ENCODE assay signal across 27 cellular contexts in the genomic region with DNA sequence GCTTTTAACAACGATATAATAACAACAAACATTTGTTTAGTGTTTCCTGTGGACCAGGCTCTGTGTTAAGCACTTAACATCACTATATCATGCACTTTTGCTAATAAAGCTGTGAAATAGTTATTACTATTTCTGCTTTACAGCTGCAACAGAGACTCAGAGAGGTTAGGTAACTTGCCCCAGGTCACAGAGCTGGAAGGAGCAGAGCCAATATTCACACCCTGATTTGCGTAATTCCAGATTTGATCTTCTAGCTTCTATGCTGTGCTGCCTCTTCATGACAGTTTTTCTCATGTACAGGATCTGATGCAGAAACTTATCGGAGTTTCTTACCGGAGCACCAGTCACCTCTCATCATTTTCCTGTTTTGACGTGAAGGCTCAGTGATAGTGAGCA. TPM values are rescaled to one million over a fixed set of nuclear protein-coding genes. Genes with fewer than 3 reads are reported as not detected.
"Had no signal": no experiment of that assay in that cellular context is flagged by ENCODE, and none has a peak within 500 bp of the region (broad histone marks: within the 10 kb centered on the region; RNA-seq: fewer than 3 reads in every experiment).

No MANE protein-coding gene starts in this region.

- H3K4me3 Mint-ChIP-seq: activated CD4-positive, alpha-beta memory T cell treated with anti-CD3 and anti-CD28 coated beads, Interleukin-2, amount 10 ng/mL, durations not matched to agents 7 days and 5 days; activated CD4-positive, alpha-beta T cell treated with anti-CD3 and anti-CD28 coated beads, Interleukin-2, amount 10 ng/mL, durations not matched to agents 24 days and 14 days; activated naive CD4-positive, alpha-beta T cell treated with anti-CD3 and anti-CD28 coated beads, Interleukin-2, amount 10 ng/mL, durations not matched to agents 7 days and 5 days; activated naive CD8-positive, alpha-beta T cell treated with anti-CD3 and anti-CD28 coated beads, Interleukin-2, amount 10 ng/mL, durations not matched to agents 7 days and 5 days; activated T-cell treated with anti-CD3 and anti-CD28 coated beads, Interleukin-2, amount 50 U/mL, for 24 hours; immature natural killer cell; memory B cell; naive thymus-derived CD4-positive, alpha-beta T cell; stimulated activated memory B cell treated with anti-CD40 and anti-IgM and Interleukin-4, amounts not matched to agents 10 μg/mL and 1 μg/mL and 100 μg/mL, for 72 hours; stimulated activated naive CD8-positive, alpha-beta T cell treated with anti-CD3 and anti-CD28 coated beads, Interleukin-15, amount 100 ng/mL, for 72 hours had no signal

- H3K4me1 Mint-ChIP-seq: activated CD4-positive, alpha-beta memory T cell treated with anti-CD3 and anti-CD28 coated beads, Interleukin-2, amount 10 ng/mL, durations not matched to agents 7 days and 5 days; activated CD4-positive, alpha-beta T cell treated with anti-CD3 and anti-CD28 coated beads, Interleukin-2, amount 10 ng/mL, durations not matched to agents 24 days and 14 days; activated naive CD4-positive, alpha-beta T cell treated with anti-CD3 and anti-CD28 coated beads, Interleukin-2, amount 10 ng/mL, durations not matched to agents 7 days and 5 days; immature natural killer cell had no signal

- ATAC-seq: activated CD4-positive, CD25-positive, alpha-beta regulatory T cell treated with anti-CD3 and anti-CD28 coated beads, Interleukin-2, amount 50 U/mL, for 24 hours; naive thymus-derived CD4-positive, alpha-beta T cell; stimulated activated memory B cell treated with anti-CD40 and anti-IgM and Interleukin-4, amounts not matched to agents 10 μg/mL and 1 μg/mL and 100 μg/mL, for 72 hours; stimulated activated naive CD8-positive, alpha-beta T cell treated with anti-CD3 and anti-CD28 coated beads, Interleukin-15, amount 100 ng/mL, for 72 hours had no signal

- H3K36me3 ChIP-seq: brain microvascular endothelial cell, ovary, upper lobe of left lung, vagina had no signal

- H3K27me3 Mint-ChIP-seq: progenitor cell of endocrine pancreas; stimulated activated memory B cell treated with anti-CD40 and anti-IgM and Interleukin-4, amounts not matched to agents 10 μg/mL and 1 μg/mL and 100 μg/mL, for 72 hours had no signal

- H3K27ac ChIP-seq: brain microvascular endothelial cell, epithelial cell of prostate, ovary, upper lobe of left lung, vagina had no signal

- H3K27ac Mint-ChIP-seq: activated CD4-positive, alpha-beta memory T cell treated with anti-CD3 and anti-CD28 coated beads, Interleukin-2, amount 10 ng/mL, durations not matched to agents 7 days and 5 days; activated CD4-positive, alpha-beta T cell treated with anti-CD3 and anti-CD28 coated beads, Interleukin-2, amount 10 ng/mL, durations not matched to agents 24 days and 14 days; activated naive CD4-positive, alpha-beta T cell treated with anti-CD3 and anti-CD28 coated beads, Interleukin-2, amount 10 ng/mL, durations not matched to agents 7 days and 5 days; activated naive CD8-positive, alpha-beta T cell treated with anti-CD3 and anti-CD28 coated beads, Interleukin-2, amount 10 ng/mL, durations not matched to agents 7 days and 5 days; activated T-cell treated with anti-CD3 and anti-CD28 coated beads, Interleukin-2, amount 50 U/mL, for 24 hours; immature natural killer cell; memory B cell; naive thymus-derived CD4-positive, alpha-beta T cell; progenitor cell of endocrine pancreas; stimulated activated naive CD8-positive, alpha-beta T cell treated with anti-CD3 and anti-CD28 coated beads, Interleukin-15, amount 100 ng/mL, for 72 hours had no signal

- H3K9me3 ChIP-seq: ovary, upper lobe of left lung, vagina had no signal

- H3K4me3 ChIP-seq: ovary, skin epidermis, vagina had no signal

- H3K36me3 Mint-ChIP-seq: activated naive CD4-positive, alpha-beta T cell treated with anti-CD3 and anti-CD28 coated beads, Interleukin-2, amount 10 ng/mL, durations not matched to agents 7 days and 5 days; activated naive CD8-positive, alpha-beta T cell treated with anti-CD3 and anti-CD28 coated beads, Interleukin-2, amount 10 ng/mL, durations not matched to agents 7 days and 5 days; immature natural killer cell; memory B cell; naive thymus-derived CD4-positive, alpha-beta T cell; stimulated activated memory B cell treated with anti-CD40 and anti-IgM and Interleukin-4, amounts not matched to agents 10 μg/mL and 1 μg/mL and 100 μg/mL, for 72 hours had no signal

- H3K27me3 ChIP-seq: brain microvascular endothelial cell, ovary, upper lobe of left lung, vagina had no signal

- H3K9me3 Mint-ChIP-seq: activated CD4-positive, alpha-beta memory T cell treated with anti-CD3 and anti-CD28 coated beads, Interleukin-2, amount 10 ng/mL, durations not matched to agents 7 days and 5 days; activated CD4-positive, alpha-beta T cell treated with anti-CD3 and anti-CD28 coated beads, Interleukin-2, amount 10 ng/mL, durations not matched to agents 24 days and 14 days; activated naive CD4-positive, alpha-beta T cell treated with anti-CD3 and anti-CD28 coated beads, Interleukin-2, amount 10 ng/mL, durations not matched to agents 7 days and 5 days; activated naive CD8-positive, alpha-beta T cell treated with anti-CD3 and anti-CD28 coated beads, Interleukin-2, amount 10 ng/mL, durations not matched to agents 7 days and 5 days; activated T-cell treated with anti-CD3 and anti-CD28 coated beads, Interleukin-2, amount 50 U/mL, for 24 hours; immature natural killer cell; naive thymus-derived CD4-positive, alpha-beta T cell; stimulated activated naive CD8-positive, alpha-beta T cell treated with anti-CD3 and anti-CD28 coated beads, Interleukin-15, amount 100 ng/mL, for 72 hours had no signal

- DNase-seq: activated CD4-positive, alpha-beta memory T cell treated with anti-CD3 and anti-CD28 coated beads, Interleukin-2, amount 10 ng/mL, durations not matched to agents 7 days and 5 days; activated CD4-positive, alpha-beta T cell treated with anti-CD3 and anti-CD28 coated beads, Interleukin-2, amount 10 ng/mL, durations not matched to agents 24 days and 14 days; activated CD8-positive, alpha-beta memory T cell treated with anti-CD3 and anti-CD28 coated beads, Interleukin-2, amount 50 U/mL, for 48 hours; activated gamma-delta T cell; activated naive CD4-positive, alpha-beta T cell treated with anti-CD3 and anti-CD28 coated beads, Interleukin-2, amount 10 ng/mL, durations not matched to agents 7 days and 5 days; activated naive CD8-positive, alpha-beta T cell treated with anti-CD3 and anti-CD28 coated beads, Interleukin-2, amount 10 ng/mL, durations not matched to agents 7 days and 5 days; activated T-cell treated with anti-CD3 and anti-CD28 coated beads, Interleukin-2, amount 50 U/mL, for 24 hours; amniotic stem cell; brain microvascular endothelial cell; effector CD4-positive, alpha-beta T cell; head of caudate nucleus; immature natural killer cell; naive thymus-derived CD4-positive, alpha-beta T cell; ovary; stimulated activated CD4-positive, alpha-beta T cell treated with anti-CD3 and anti-CD28 coated beads, Interleukin-12 subunit alpha, Interleukin-12 subunit beta, amount 100 ng/mL, for 4 hours; stimulated activated CD4-positive, alpha-beta T cell treated with anti-CD3 and anti-CD28 coated beads, Interleukin-4, amount 100 ng/mL, for 4 hours; stimulated activated CD8-positive, alpha-beta memory T cell treated with anti-CD3 and anti-CD28 coated beads, Interleukin-4, amount 100 ng/mL, for 48 hours; stimulated activated naive CD8-positive, alpha-beta T cell treated with anti-CD3 and anti-CD28 coated beads, Interleukin-15, amount 100 ng/mL, for 72 hours; upper lobe of left lung had no signal

RNA-seq across cellular contexts. Expression of gene EHF, which starts 33.6 kb away (rescaled TPM):
- total RNA-seq: activated CD4-positive, alpha-beta memory T cell treated with anti-CD3 and anti-CD28 coated beads, Interleukin-2, amount 10 ng/mL, durations not matched to agents 7 days and 5 days; activated CD4-positive, alpha-beta T cell treated with anti-CD3 and anti-CD28 coated beads, Interleukin-2, amount 10 ng/mL, durations not matched to agents 24 days and 14 days; activated naive CD8-positive, alpha-beta T cell treated with anti-CD3 and anti-CD28 coated beads, Interleukin-2, amount 10 ng/mL, durations not matched to agents 7 days and 5 days; T-helper 1 cell treated with Interleukin-12 subunit alpha and Interleukin-12 subunit beta and Interleukin-4 antibody, amounts not matched to agents 30 ng/mL and 1 ng/mL, for 36 hours had no signal
- polyA plus RNA-seq: immature natural killer cell; naive thymus-derived CD4-positive, alpha-beta T cell had no signal
